Comparison of ENCODE assay signal across 17 cellular contexts in genomic region chr4:55906323-55906722, GRCh38.
"Had no signal": no experiment of that assay in that cellular context is flagged by ENCODE, and none has a peak within 500 bp of the region (broad histone marks: within the 10 kb centered on the region; RNA-seq: fewer than 3 reads in every experiment).

No MANE protein-coding gene starts in this region.

- H3K4me3 ChIP-seq: esophagus muscularis mucosa, gastroesophageal sphincter, heart left ventricle, stomach had no signal

- H3K27ac Mint-ChIP-seq: progenitor cell of endocrine pancreas had no signal

- ATAC-seq: gastroesophageal sphincter, left ventricle myocardium superior had no signal

- H3K4me1 ChIP-seq: gastroesophageal sphincter had no signal

- H3K27me3 Mint-ChIP-seq: dendritic cell treated with granulocyte-macrophage colony-stimulating factor and Interleukin-4, amounts not matched to agents 40 ng/mL and 50 ng/mL, for 4 days; progenitor cell of endocrine pancreas; type B pancreatic cell had no signal

- DNase-seq: activated CD8-positive, alpha-beta memory T cell treated with anti-CD3 and anti-CD28 coated beads for 24 hours; activated CD8-positive, alpha-beta memory T cell treated with anti-CD3 and anti-CD28 coated beads, Interleukin-2, amount 50 U/mL, for 48 hours; activated naive CD4-positive, alpha-beta T cell treated with Interleukin-2 at 50 U/mL for 16 hours; amniotic stem cell; effector CD8-positive, alpha-beta T cell; heart left ventricle; kidney glomerular epithelial cell; left ventricle myocardium superior; stimulated activated CD4-positive, alpha-beta T cell treated with anti-CD3 and anti-CD28 coated beads, Interleukin-12 subunit alpha, Interleukin-12 subunit beta, amount 100 ng/mL, for 4 hours; stimulated activated CD4-positive, alpha-beta T cell treated with anti-CD3 and anti-CD28 coated beads, Interleukin-2, amount 100 ng/mL, for 24 hours; stomach had no signal

- H3K9me3 Mint-ChIP-seq: dendritic cell treated with granulocyte-macrophage colony-stimulating factor and Interleukin-4, amounts not matched to agents 40 ng/mL and 50 ng/mL, for 4 days; type B pancreatic cell had no signal

- H3K4me1 Mint-ChIP-seq: neural crest cell had no signal

- H3K27me3 ChIP-seq: esophagus muscularis mucosa, gastroesophageal sphincter, heart left ventricle, stomach had no signal

- H3K27ac ChIP-seq: esophagus muscularis mucosa, gastroesophageal sphincter, stomach had no signal

- H3K4me3 Mint-ChIP-seq: dendritic cell treated with granulocyte-macrophage colony-stimulating factor and Interleukin-4, amounts not matched to agents 40 ng/mL and 50 ng/mL, for 4 days; neural crest cell; type B pancreatic cell had no signal

- H3K9me3 ChIP-seq: esophagus muscularis mucosa, gastroesophageal sphincter, stomach had no signal
